ENCODE assay signal across 8 cellular contexts in genomic region chr16:30649725-30650368, GRCh38. TPM values are rescaled to one million over a fixed set of nuclear protein-coding genes. Genes with fewer than 3 reads are reported as not detected.
DNase-seq lines count a peak whose midpoint lies in the region; ATAC-seq and TF ChIP-seq lines count a peak whose summit lies in the region.

No MANE protein-coding gene starts in this region.

- H3K36me3 ChIP-seq in kidney epithelial cell (ENCODE audit: control insufficient read depth, insufficient read depth, low read length) (no peaks in the 10 kb centered on the region), subcutaneous abdominal adipose tissue (ENCODE audit: control insufficient read depth in 5 of 5, insufficient read depth in 5 of 5, low read length in 5 of 5) (peaks cover 0 to 26% (median 20%) of the 10 kb centered on the region in 5 donors)

- H3K27me3 Mint-ChIP-seq in activated naive CD8-positive, alpha-beta T cell treated with anti-CD3 and anti-CD28 coated beads, Interleukin-2, amount 50 U/mL, for 24 hours = no peaks in the 10 kb centered on the region

- H3K4me3 ChIP-seq in kidney epithelial cell (ENCODE audit: low read depth, low read length) (peak overlapping the region; percentile 36), subcutaneous abdominal adipose tissue (ENCODE audit: low read depth in 1 of 5, low read length in 5 of 5) (peak overlapping the region; percentile 79 to 93 (median 89))

- H3K27me3 ChIP-seq in kidney epithelial cell (ENCODE audit: control insufficient read depth, insufficient read depth, low read length) (no peaks in the 10 kb centered on the region), subcutaneous abdominal adipose tissue (ENCODE audit: control insufficient read depth in 5 of 5, insufficient read depth in 4 of 5, low read length in 5 of 5) (no peaks in the 10 kb centered on the region)

- H3K9ac ChIP-seq in subcutaneous abdominal adipose tissue (ENCODE audit: low read length in 5 of 5) = peak overlapping the region; percentile 59 to 87 (median 73)

- intact Hi-C loops in left colon (cut with DNase I, micrococcal nuclease) = no loop called here

- no peak for TF ChIP-seq CTCF in C4-2B (conservative IDR thresholded peaks at IDR 0.05)
- TF ChIP-seq CTCF in kidney epithelial cell (IDR thresholded peaks at IDR 0.05; ENCODE audit: insufficient read depth, low read length, poor library complexity, severe bottlenecking) = no peak

- peaks cover 23% of the 10 kb centered on the region for H3K36me3 Mint-ChIP-seq in activated naive CD8-positive, alpha-beta T cell treated with anti-CD3 and anti-CD28 coated beads, Interleukin-2, amount 50 U/mL, for 24 hours (ENCODE audit: low read depth)

- H3K9me3 Mint-ChIP-seq in activated naive CD8-positive, alpha-beta T cell treated with anti-CD3 and anti-CD28 coated beads, Interleukin-2, amount 50 U/mL, for 24 hours = no peaks in the 10 kb centered on the region

- peak; percentile 49 for DNase-seq in activated naive CD8-positive, alpha-beta T cell treated with anti-CD3 and anti-CD28 coated beads, Interleukin-2, amount 50 U/mL, for 24 hours
- DNase-seq in kidney epithelial cell (ENCODE audit: low read depth) = no peak
- no peak for DNase-seq in effector CD8-positive, alpha-beta T cell (lab: John Stamatoyannopoulos, UW)
- no peak for DNase-seq in left colon

- H3K4me3 Mint-ChIP-seq in activated naive CD8-positive, alpha-beta T cell treated with anti-CD3 and anti-CD28 coated beads, Interleukin-2, amount 50 U/mL, for 24 hours = peak overlapping the region; percentile 98

- H3K4me1 ChIP-seq in subcutaneous abdominal adipose tissue (ENCODE audit: control insufficient read depth in 5 of 5, insufficient read depth in 5 of 5, low read length in 5 of 5) = peaks cover 2 to 28% (median 20%) of the 10 kb centered on the region in 5 donors

- H3K27ac Mint-ChIP-seq in activated naive CD8-positive, alpha-beta T cell treated with anti-CD3 and anti-CD28 coated beads, Interleukin-2, amount 50 U/mL, for 24 hours = peak overlapping the region; percentile 98

- ATAC-seq in HG03175 (IDR thresholded peaks at IDR 0.05; ENCODE audit: unreplicated experiment) = peak; percentile 6
- ATAC-seq in activated naive CD8-positive, alpha-beta T cell treated with anti-CD3 and anti-CD28 coated beads, Interleukin-2, amount 50 U/mL, for 24 hours = peak; percentile 0
- ATAC-seq in GM19397 (IDR thresholded peaks at IDR 0.05; ENCODE audit: unreplicated experiment) = no peak
- no peak for ATAC-seq in left colon

- H3K9me3 ChIP-seq in subcutaneous abdominal adipose tissue (ENCODE audit: control insufficient read depth in 5 of 5, low read length in 5 of 5) = no peaks in the 10 kb centered on the region

- H3K4me1 Mint-ChIP-seq in activated naive CD8-positive, alpha-beta T cell treated with anti-CD3 and anti-CD28 coated beads, Interleukin-2, amount 50 U/mL, for 24 hours = peaks cover 24% of the 10 kb centered on the region

- H3K27ac ChIP-seq in C4-2B (peak overlapping the region; percentile 81), subcutaneous abdominal adipose tissue (ENCODE audit: low read depth, low read length) (peak overlapping the region; percentile 90)

RNA-seq across cellular contexts. Expression of gene PRR14, which starts 0.9 kb away (rescaled TPM):
- total RNA-seq in kidney epithelial cell (22.6 and 24.3 TPM in 2 replicates), left colon (10 to 100 TPM; 47.6 to 51.0 TPM)

RNA-seq across cellular contexts. Expression of gene FBRS, which starts 8.4 kb away (rescaled TPM):
- total RNA-seq in kidney epithelial cell = 47.2 and 51.5 TPM in 2 replicates
- 10 to 100 TPM; 71.8 to 78.8 TPM for total RNA-seq in left colon

RNA-seq across cellular contexts. Expression of gene ZNF689, which starts 39.7 kb away (rescaled TPM):
- total RNA-seq in kidney epithelial cell (12.3 and 13.8 TPM in 2 replicates), left colon (1 to 10 TPM; 6.8 to 6.9 TPM)

RNA-seq across cellular contexts. Expression of gene SRCAP, which starts 49.1 kb away (rescaled TPM):
- total RNA-seq in kidney epithelial cell (15.5 and 18.1 TPM in 2 replicates), left colon (10 to 100 TPM; 60.6 to 68.3 TPM)

Comparison
In these comparisons a context has a peak if more than half of its experiments do, and no peak if none do; other contexts are left out.
1. ATAC-seq: peak in HG03175 (single experiment) and activated naive CD8-positive, alpha-beta T cell treated with anti-CD3 and anti-CD28 coated beads, Interleukin-2, amount 50 U/mL, for 24 hours (single experiment); none in GM19397 (single experiment) and left colon (single experiment).